In the genomic region with DNA sequence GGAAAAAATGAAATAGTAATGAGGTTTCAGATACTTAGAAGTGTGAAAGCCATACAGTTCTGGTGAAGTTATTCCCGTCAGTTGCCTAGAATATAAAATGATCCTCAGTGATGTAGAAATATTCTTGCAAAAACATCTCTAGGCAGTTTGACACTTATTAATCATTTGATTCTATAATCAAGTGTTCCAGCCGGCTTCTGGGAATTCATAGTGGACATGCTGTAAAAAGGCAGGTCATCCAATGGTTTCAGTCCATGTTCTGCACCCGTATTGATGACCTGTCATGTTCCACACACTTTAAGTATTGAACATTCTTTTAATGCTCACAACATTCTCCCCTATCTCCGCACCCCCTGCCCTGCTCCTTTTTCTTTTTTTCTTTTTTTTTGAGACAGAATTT, we compare ENCODE assay signal across 23 cellular contexts. TPM values are rescaled to one million over a fixed set of nuclear protein-coding genes. Genes with fewer than 3 reads are reported as not detected.
DNase-seq lines count a peak whose midpoint lies in the region; ATAC-seq, FAIRE-seq and TF ChIP-seq lines count a peak whose summit lies in the region.
"Had no signal": no experiment of that assay in that cellular context is flagged by ENCODE, and none has a peak within 500 bp of the region (broad histone marks: within the 10 kb centered on the region; RNA-seq: fewer than 3 reads in every experiment).

No MANE protein-coding gene starts in this region.

- no peak for DNase-seq in activated CD8-positive, alpha-beta T cell treated with anti-CD3 and anti-CD28 coated beads for 36 hours
- no peak for DNase-seq in activated CD8-positive, alpha-beta T cell treated with anti-CD3 and anti-CD28 coated beads, Interleukin-2, amount 10 ng/mL, durations not matched to agents 7 days and 5 days
- no peak for DNase-seq in GM12892 (ENCODE audit: insufficient read length)
- no peak for DNase-seq in effector memory CD8-positive, alpha-beta T cell
- DNase-seq in stimulated activated naive B cell treated with anti-CD40 and anti-IgM and Interleukin-4, amounts not matched to agents 10 μg/mL and 1 μg/mL and 100 μg/mL, for 72 hours: no peak
- no peak for DNase-seq in PC-9
- DNase-seq in anterior cingulate cortex (lab: John Stamatoyannopoulos, UW): no peak
- DNase-seq: Caco-2; CD4-positive, CD25-positive, alpha-beta regulatory T cell; CD8-positive, alpha-beta T cell; DMS153; DND-41; HFFc6 had no signal

- H3K9me3 Mint-ChIP-seq in activated CD8-positive, alpha-beta T cell treated with anti-CD3 and anti-CD28 coated beads for 36 hours: no peaks in the 10 kb centered on the region
- H3K9me3 Mint-ChIP-seq in activated CD8-positive, alpha-beta T cell treated with anti-CD3 and anti-CD28 coated beads, Interleukin-2, amount 10 ng/mL, durations not matched to agents 7 days and 5 days (ENCODE audit: insufficient read depth): no peaks in the 10 kb centered on the region
- no peaks in the 10 kb centered on the region for H3K9me3 Mint-ChIP-seq in effector memory CD8-positive, alpha-beta T cell
- no peaks in the 10 kb centered on the region for H3K9me3 Mint-ChIP-seq in stimulated activated naive B cell treated with anti-CD40 and anti-IgM and Interleukin-4, amounts not matched to agents 10 μg/mL and 1 μg/mL and 100 μg/mL, for 72 hours
- H3K9me3 Mint-ChIP-seq: CD4-positive, CD25-positive, alpha-beta regulatory T cell; CD8-positive, alpha-beta T cell; GM23338; HFFc6 had no signal

- peaks cover 33% of the 10 kb centered on the region for H3K4me1 Mint-ChIP-seq in activated CD8-positive, alpha-beta T cell treated with anti-CD3 and anti-CD28 coated beads for 36 hours (ENCODE audit: low read depth)
- peaks cover 43% of the 10 kb centered on the region for H3K4me1 Mint-ChIP-seq in activated CD8-positive, alpha-beta T cell treated with anti-CD3 and anti-CD28 coated beads, Interleukin-2, amount 10 ng/mL, durations not matched to agents 7 days and 5 days (ENCODE audit: low read depth)
- peaks cover 9 to 26% of the 10 kb centered on the region in 2 donors for H3K4me1 Mint-ChIP-seq in effector memory CD8-positive, alpha-beta T cell (ENCODE audit: low read depth in 2 of 2)
- peaks cover 3 to 4% of the 10 kb centered on the region in 2 donors for H3K4me1 Mint-ChIP-seq in stimulated activated naive B cell treated with anti-CD40 and anti-IgM and Interleukin-4, amounts not matched to agents 10 μg/mL and 1 μg/mL and 100 μg/mL, for 72 hours
- H3K4me1 Mint-ChIP-seq: GM23338 had no signal

- H3K27ac Mint-ChIP-seq in activated CD8-positive, alpha-beta T cell treated with anti-CD3 and anti-CD28 coated beads for 36 hours: peak overlapping the region; percentile 46
- H3K27ac Mint-ChIP-seq in activated CD8-positive, alpha-beta T cell treated with anti-CD3 and anti-CD28 coated beads, Interleukin-2, amount 10 ng/mL, durations not matched to agents 7 days and 5 days: no peak overlapping the region
- H3K27ac Mint-ChIP-seq in effector memory CD8-positive, alpha-beta T cell: peak overlapping the region; percentile 29 to 72
- peak overlapping the region; percentile 47 for H3K27ac Mint-ChIP-seq in stimulated activated naive B cell treated with anti-CD40 and anti-IgM and Interleukin-4, amounts not matched to agents 10 μg/mL and 1 μg/mL and 100 μg/mL, for 72 hours
- H3K27ac Mint-ChIP-seq: B cell; CD4-positive, CD25-positive, alpha-beta regulatory T cell; CD8-positive, alpha-beta T cell; GM23338; HFFc6 had no signal

- no peaks in the 10 kb centered on the region for H3K4me1 ChIP-seq in PC-9 (replicated peaks; ENCODE audit: insufficient read depth)
- H3K4me1 ChIP-seq: BLaER1 had no signal

- H2AFZ ChIP-seq in PC-9: no peak overlapping the region
- H2AFZ ChIP-seq: GM23338 had no signal

- no peak overlapping the region for H3K4me3 ChIP-seq in PC-9
- H3K4me3 ChIP-seq: BLaER1, GM23338, HAP-1 had no signal

- H3K36me3 ChIP-seq in PC-9 (ENCODE audit: low read depth): peaks cover 55% of the 10 kb centered on the region

- H3F3A ChIP-seq in PC-9 (ENCODE audit: insufficient read depth, low read depth): peaks cover 10% of the 10 kb centered on the region; the same call in 1 of the 2 replicates

- H3K4me3 Mint-ChIP-seq in activated CD8-positive, alpha-beta T cell treated with anti-CD3 and anti-CD28 coated beads for 36 hours: no peak overlapping the region
- H3K4me3 Mint-ChIP-seq in activated CD8-positive, alpha-beta T cell treated with anti-CD3 and anti-CD28 coated beads, Interleukin-2, amount 10 ng/mL, durations not matched to agents 7 days and 5 days: no peak overlapping the region
- no peak overlapping the region for H3K4me3 Mint-ChIP-seq in effector memory CD8-positive, alpha-beta T cell
- no peak overlapping the region for H3K4me3 Mint-ChIP-seq in stimulated activated naive B cell treated with anti-CD40 and anti-IgM and Interleukin-4, amounts not matched to agents 10 μg/mL and 1 μg/mL and 100 μg/mL, for 72 hours
- H3K4me3 Mint-ChIP-seq: B cell; CD4-positive, CD25-positive, alpha-beta regulatory T cell; CD8-positive, alpha-beta T cell; GM23338; HFFc6 had no signal

- H3K9me3 ChIP-seq in PC-9 (ENCODE audit: insufficient read depth, low read depth): no peaks in the 10 kb centered on the region
- H3K9me3 ChIP-seq: BLaER1, Caco-2, HAP-1 had no signal

- intact Hi-C loops in activated CD8-positive, alpha-beta T cell treated with anti-CD3 and anti-CD28 coated beads for 36 hours (cut with micrococcal nuclease): no loop called here
- intact Hi-C loops in PC-9 (cut with micrococcal nuclease; ENCODE audit: unreplicated experiment): no loop called here

- BruUV-seq in PC-9 (replicated peaks; lab: Mats Ljungman, UMichigan): no TSS peak

- FAIRE-seq in GM12892 (lab: Jason Lieb, UNC): no peak
- FAIRE-seq: A204.1, G401.6, GM18507 had no signal

- H3K36me3 Mint-ChIP-seq in activated CD8-positive, alpha-beta T cell treated with anti-CD3 and anti-CD28 coated beads for 36 hours (ENCODE audit: low read depth): peaks cover 84% of the 10 kb centered on the region
- H3K36me3 Mint-ChIP-seq in activated CD8-positive, alpha-beta T cell treated with anti-CD3 and anti-CD28 coated beads, Interleukin-2, amount 10 ng/mL, durations not matched to agents 7 days and 5 days (ENCODE audit: low read depth): peaks cover 87% of the 10 kb centered on the region
- peaks cover 97% of the 10 kb centered on the region for H3K36me3 Mint-ChIP-seq in effector memory CD8-positive, alpha-beta T cell (ENCODE audit: insufficient read depth)
- H3K36me3 Mint-ChIP-seq in stimulated activated naive B cell treated with anti-CD40 and anti-IgM and Interleukin-4, amounts not matched to agents 10 μg/mL and 1 μg/mL and 100 μg/mL, for 72 hours: peaks cover 23 to 49% of the 10 kb centered on the region in 2 donors

- H3K27me3 ChIP-seq in PC-9 (ENCODE audit: insufficient read depth, low read depth): no peaks in the 10 kb centered on the region
- H3K27me3 ChIP-seq: BLaER1 had no signal

- H3K27me3 Mint-ChIP-seq in activated CD8-positive, alpha-beta T cell treated with anti-CD3 and anti-CD28 coated beads for 36 hours: no peaks in the 10 kb centered on the region
- H3K27me3 Mint-ChIP-seq in activated CD8-positive, alpha-beta T cell treated with anti-CD3 and anti-CD28 coated beads, Interleukin-2, amount 10 ng/mL, durations not matched to agents 7 days and 5 days (ENCODE audit: low read depth): no peaks in the 10 kb centered on the region
- no peaks in the 10 kb centered on the region for H3K27me3 Mint-ChIP-seq in effector memory CD8-positive, alpha-beta T cell
- H3K27me3 Mint-ChIP-seq in stimulated activated naive B cell treated with anti-CD40 and anti-IgM and Interleukin-4, amounts not matched to agents 10 μg/mL and 1 μg/mL and 100 μg/mL, for 72 hours: no peaks in the 10 kb centered on the region
- H3K27me3 Mint-ChIP-seq: B cell; CD4-positive, CD25-positive, alpha-beta regulatory T cell had no signal

- no peaks in the 10 kb centered on the region; the same call in 1 of the 2 replicates for H3K79me2 ChIP-seq in PC-9 (ENCODE audit: low read depth)

- peak; percentile 25; the same call in 1 of the 2 replicates for TF ChIP-seq POLR2A in GM12892 (IDR thresholded peaks at IDR 0.05; ENCODE audit: low read depth, low read length)

- H3K9me2 ChIP-seq in PC-9 (ENCODE audit: insufficient read depth): no peaks in the 10 kb centered on the region

- no peak for TF ChIP-seq CTCF in activated CD8-positive, alpha-beta T cell treated with anti-CD3 and anti-CD28 coated beads for 36 hours (IDR thresholded peaks at IDR 0.05)
- no peak for TF ChIP-seq CTCF in PC-9 (conservative IDR thresholded peaks at IDR 0.05)

- H4K20me1 ChIP-seq in PC-9 (ENCODE audit: insufficient read depth): no peaks in the 10 kb centered on the region; the same call in 1 of the 2 replicates

- H3K4me2 ChIP-seq in PC-9: no peak overlapping the region
- H3K4me2 ChIP-seq: BLaER1, GM23338 had no signal

- CTCF ChIA-PET in activated CD8-positive, alpha-beta T cell treated with anti-CD3 and anti-CD28 coated beads for 36 hours (lab: Charles Lee): interaction anchor here (1.0 to 1.1 kb wide), 2 partner anchors 19 to 51 kb away, joined by 3 read pairs; no protein-coding TSS in a partner anchor
- CTCF ChIA-PET in activated CD8-positive, alpha-beta T cell treated with anti-CD3 and anti-CD28 coated beads, Interleukin-2, amount 10 ng/mL, durations not matched to agents 7 days and 5 days (lab: Charles Lee): no interaction called here
- CTCF ChIA-PET in PC-9 (lab: Charles Lee): no interaction called here

- ATAC-seq in activated CD8-positive, alpha-beta T cell treated with anti-CD3 and anti-CD28 coated beads for 36 hours: no peak
- ATAC-seq in activated CD8-positive, alpha-beta T cell treated with anti-CD3 and anti-CD28 coated beads, Interleukin-2, amount 10 ng/mL, durations not matched to agents 7 days and 5 days: no peak
- ATAC-seq in effector memory CD8-positive, alpha-beta T cell (replicated peaks): no peak
- ATAC-seq in stimulated activated naive B cell treated with anti-CD40 and anti-IgM and Interleukin-4, amounts not matched to agents 10 μg/mL and 1 μg/mL and 100 μg/mL, for 72 hours (replicated peaks): no peak
- ATAC-seq: CD8-positive, alpha-beta T cell; GM23338 had no signal

- no peak overlapping the region for H3K27ac ChIP-seq in PC-9
- H3K27ac ChIP-seq: 22Rv1, BLaER1, C4-2B had no signal

- POLR2A ChIA-PET in activated CD8-positive, alpha-beta T cell treated with anti-CD3 and anti-CD28 coated beads for 36 hours (lab: Charles Lee): interaction anchor here (8.5 kb wide), 1 partner anchor 8 kb away, joined by 75 read pairs; no protein-coding TSS in a partner anchor
- POLR2A ChIA-PET in activated CD8-positive, alpha-beta T cell treated with anti-CD3 and anti-CD28 coated beads, Interleukin-2, amount 10 ng/mL, durations not matched to agents 7 days and 5 days (lab: Charles Lee): interaction anchor here (1.7 kb wide), 1 partner anchor 16 kb away, joined by 3 read pairs; no protein-coding TSS in a partner anchor
- POLR2A ChIA-PET in PC-9 (lab: Charles Lee; ENCODE audit: unreplicated experiment): no interaction called here

RNA-seq across cellular contexts. Expression of a gene that starts 19.8 kb away (rescaled TPM):
- 100 to 1,000 TPM; 636 to 644 TPM for total RNA-seq in activated CD8-positive, alpha-beta T cell treated with anti-CD3 and anti-CD28 coated beads for 36 hours
- 100 to 1,000 TPM; 821 to 844 TPM for total RNA-seq in activated CD8-positive, alpha-beta T cell treated with anti-CD3 and anti-CD28 coated beads, Interleukin-2, amount 10 ng/mL, durations not matched to agents 7 days and 5 days
- polyA plus RNA-seq in GM12892 (2012; ENCODE audit: missing spikeins): 520 TPM
- 228 and 273 TPM in 2 replicates for total RNA-seq in PC-9 (2021)

RNA-seq across cellular contexts. Expression of a gene that starts 24.0 kb away (rescaled TPM):
- total RNA-seq in activated CD8-positive, alpha-beta T cell treated with anti-CD3 and anti-CD28 coated beads for 36 hours: under 1 TPM; 0.16 to 0.45 TPM
- total RNA-seq in activated CD8-positive, alpha-beta T cell treated with anti-CD3 and anti-CD28 coated beads, Interleukin-2, amount 10 ng/mL, durations not matched to agents 7 days and 5 days: under 1 TPM; 0.97 TPM
- polyA plus RNA-seq in GM12892 (2012; ENCODE audit: missing spikeins): 0.21 TPM
- total RNA-seq in PC-9 (2021): 0.20 and 0.22 TPM in 2 replicates
- total RNA-seq: GM23338 had no signal
- polyA plus RNA-seq: AG04450; CD4-positive, CD25-positive, alpha-beta regulatory T cell had no signal

RNA-seq across cellular contexts. Expression of a gene that starts 33.1 kb away (rescaled TPM):
- total RNA-seq in activated CD8-positive, alpha-beta T cell treated with anti-CD3 and anti-CD28 coated beads for 36 hours: 10 to 100 TPM; 75.8 to 82.8 TPM
- total RNA-seq in activated CD8-positive, alpha-beta T cell treated with anti-CD3 and anti-CD28 coated beads, Interleukin-2, amount 10 ng/mL, durations not matched to agents 7 days and 5 days: 10 to 100 TPM; 52.6 to 56.2 TPM
- polyA plus RNA-seq in GM12892 (2012; ENCODE audit: missing spikeins): 57.6 TPM
- total RNA-seq in PC-9 (2021): 126 and 165 TPM in 2 replicates

RNA-seq across cellular contexts. Expression of a gene that starts 33.5 kb away (rescaled TPM):
- total RNA-seq in activated CD8-positive, alpha-beta T cell treated with anti-CD3 and anti-CD28 coated beads for 36 hours: 10 to 100 TPM; 19.8 to 24.4 TPM
- 10 to 100 TPM; 36.7 to 37.6 TPM for total RNA-seq in activated CD8-positive, alpha-beta T cell treated with anti-CD3 and anti-CD28 coated beads, Interleukin-2, amount 10 ng/mL, durations not matched to agents 7 days and 5 days
- 41.8 TPM for polyA plus RNA-seq in GM12892 (2012; ENCODE audit: missing spikeins)
- 94.7 and 102 TPM in 2 replicates for total RNA-seq in PC-9 (2021)

RNA-seq across cellular contexts. Expression of a gene that starts 55.5 kb away (rescaled TPM):
- 10 to 100 TPM; 53.5 to 57.9 TPM for total RNA-seq in activated CD8-positive, alpha-beta T cell treated with anti-CD3 and anti-CD28 coated beads for 36 hours
- total RNA-seq in activated CD8-positive, alpha-beta T cell treated with anti-CD3 and anti-CD28 coated beads, Interleukin-2, amount 10 ng/mL, durations not matched to agents 7 days and 5 days: 10 to 100 TPM; 52.9 to 58.9 TPM
- polyA plus RNA-seq in GM12892 (2012; ENCODE audit: missing spikeins): 18.7 TPM
- total RNA-seq in PC-9 (2021): 172 and 187 TPM in 2 replicates
